Comparison of ENCODE assay signal across 23 cellular contexts in the genomic region with DNA sequence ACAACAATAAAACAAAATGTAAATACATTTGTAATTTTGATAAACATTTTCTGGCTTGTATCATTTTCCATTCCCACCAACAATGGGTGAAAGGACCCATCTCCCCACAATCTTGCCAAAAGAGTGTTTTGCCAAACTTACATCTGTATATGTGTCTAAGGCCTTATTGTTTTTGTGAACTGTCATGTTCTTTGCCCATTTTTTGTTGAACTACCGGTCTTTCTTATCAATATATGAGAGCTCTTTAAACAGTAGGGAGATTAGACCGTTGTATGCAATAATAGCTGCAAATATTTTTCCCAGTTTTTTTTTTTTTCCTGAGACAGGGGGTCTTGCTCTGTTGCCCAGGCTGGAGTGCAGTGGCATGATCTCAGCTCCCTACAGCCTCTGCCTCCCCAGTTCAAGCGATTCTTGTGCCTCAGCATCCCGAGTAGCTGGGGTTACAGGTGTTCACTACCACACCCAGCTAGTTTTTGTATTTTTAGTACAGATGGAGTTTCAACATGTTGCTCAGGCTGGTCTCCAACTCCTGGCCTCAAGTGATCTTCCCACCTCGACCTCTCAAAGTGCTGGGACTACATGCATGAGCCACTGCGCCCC. TPM values are rescaled to one million over a fixed set of nuclear protein-coding genes. Genes with fewer than 3 reads are reported as not detected.
DNase-seq lines count a peak whose midpoint lies in the region; ATAC-seq, FAIRE-seq and TF ChIP-seq lines count a peak whose summit lies in the region.
"Had no signal": no experiment of that assay in that cellular context is flagged by ENCODE, and none has a peak within 500 bp of the region (broad histone marks: within the 10 kb centered on the region; RNA-seq: fewer than 3 reads in every experiment).

No MANE protein-coding gene starts in this region.

- no peaks in the 10 kb centered on the region for H3K9me3 ChIP-seq in HEK293 (ENCODE audit: control insufficient read depth, insufficient read depth, low read depth, low read length)
- H3K9me3 ChIP-seq in K562 (replicated peaks; ENCODE audit: control insufficient read depth, insufficient read depth, low read depth, low read length): no peaks in the 10 kb centered on the region
- H3K9me3 ChIP-seq: BLaER1, Caco-2 had no signal

- POLR2A ChIA-PET in HEK293 (lab: Yijun Ruan, JAX) (no interaction called here), K562 (lab: Yijun Ruan, JAX) (interaction anchor here (0.6 to 2.7 kb wide), 5 partner anchors 67 to 452 kb away, joined by 3 to 8 read pairs (median 3); partner anchors contain the start of genes FUS and PYCARD)

- no peak overlapping the region for H3K9ac ChIP-seq in K562 (ENCODE audit: insufficient read depth in 1 of 2, low read depth in 2 of 2, low read length in 2 of 2)
- H3K9ac ChIP-seq: BLaER1, GM23248 had no signal

- no peaks in the 10 kb centered on the region for H3K79me2 ChIP-seq in K562 (ENCODE audit: control insufficient read depth, insufficient read depth, low read length)

- no peaks in the 10 kb centered on the region for H4K20me1 ChIP-seq in K562 (replicated peaks; ENCODE audit: control insufficient read depth, insufficient read depth, low read length)
- H4K20me1 ChIP-seq: BLaER1 had no signal

- no peak for TF ChIP-seq POLR2A in K562 (conservative IDR thresholded peaks at IDR 0.05)

- intact Hi-C loops in K562 (cut with micrococcal nuclease): no loop called here

- H3K4me2 ChIP-seq in K562 (ENCODE audit: insufficient read depth, low read length): no peak overlapping the region
- H3K4me2 ChIP-seq: BLaER1 had no signal

- WGBS in K562 (ENCODE audit: insufficient coverage, low coverage, missing lambda C conversion rate): 47% methylated on average over 6 of the region's 6 CpGs

- TF ChIP-seq CTCF in HEK293 (tag by site-specific recombination; IDR thresholded peaks at IDR 0.05): no peak
- TF ChIP-seq CTCF in K562 (IDR thresholded peaks at IDR 0.05 in 2 of 3, conservative IDR thresholded peaks at IDR 0.05 in 1 of 3; ENCODE audit: insufficient read depth in 2 of 3, low read depth in 1 of 3, low read length in 3 of 3): no peak

- no peak overlapping the region for H3K4me3 ChIP-seq in HEK293 (ENCODE audit: low read depth, low read length)
- no peak overlapping the region for H3K4me3 ChIP-seq in K562
- H3K4me3 ChIP-seq: BLaER1, GM12878, GM23248 had no signal

- CTCF ChIA-PET in HEK293 (lab: Yijun Ruan, JAX): interaction anchor here (0.8 to 1.0 kb wide), 2 partner anchors 30 to 39 kb away, joined by 4 to 5 read pairs; partner anchors contain the start of gene HSD3B7
- CTCF ChIA-PET in K562 (lab: Yijun Ruan, JAX; ENCODE audit: low intra/inter-chr PET ratio): no interaction called here

- BruUV-seq in K562 (replicated peaks; lab: Mats Ljungman, UMichigan): no TSS peak

- H3K36me3 ChIP-seq in HEK293 (ENCODE audit: control insufficient read depth in 2 of 2, insufficient read depth in 1 of 2, low read length in 2 of 2): no peaks in the 10 kb centered on the region
- H3K36me3 ChIP-seq in K562 (ENCODE audit: control insufficient read depth, insufficient read depth, low read length): no peaks in the 10 kb centered on the region
- H3K36me3 ChIP-seq: BLaER1 had no signal

- FAIRE-seq in K562 (lab: Jason Lieb, UNC): no peak
- FAIRE-seq: A204.1, GM12878, GM19239, H1 had no signal

- no peaks in the 10 kb centered on the region for H3K36me3 Mint-ChIP-seq in activated naive CD4-positive, alpha-beta T cell treated with anti-CD3 and anti-CD28 coated beads, Interleukin-2, amount 50 U/mL, for 24 hours
- H3K36me3 Mint-ChIP-seq in activated T-cell treated with anti-CD3 and anti-CD28 coated beads, Interleukin-2, amount 50 U/mL, for 24 hours (ENCODE audit: low read depth): no peaks in the 10 kb centered on the region
- H3K36me3 Mint-ChIP-seq: CD4-positive, CD25-positive, alpha-beta regulatory T cell; CD8-positive, alpha-beta T cell had no signal

- H3K4me3 Mint-ChIP-seq in activated naive CD4-positive, alpha-beta T cell treated with anti-CD3 and anti-CD28 coated beads, Interleukin-2, amount 50 U/mL, for 24 hours: no peak overlapping the region
- H3K4me3 Mint-ChIP-seq in activated T-cell treated with anti-CD3 and anti-CD28 coated beads, Interleukin-2, amount 50 U/mL, for 24 hours: no peak overlapping the region
- H3K4me3 Mint-ChIP-seq: B cell; CD4-positive, CD25-positive, alpha-beta regulatory T cell; CD8-positive, alpha-beta T cell had no signal

- H2AFZ ChIP-seq in K562 (ENCODE audit: low read depth, low read length): no peak overlapping the region
- H2AFZ ChIP-seq: GM23248 had no signal

- no peaks in the 10 kb centered on the region for H3K27me3 ChIP-seq in K562 (ENCODE audit: control insufficient read depth in 2 of 2, insufficient read depth in 2 of 2, low read length in 2 of 2)
- H3K27me3 ChIP-seq: BLaER1 had no signal

- ATAC-seq in K562: no peak
- ATAC-seq: CD8-positive, alpha-beta T cell; GM12878 had no signal

- peak overlapping the region; percentile 23 for H3K27ac Mint-ChIP-seq in activated naive CD4-positive, alpha-beta T cell treated with anti-CD3 and anti-CD28 coated beads, Interleukin-2, amount 50 U/mL, for 24 hours
- H3K27ac Mint-ChIP-seq in activated T-cell treated with anti-CD3 and anti-CD28 coated beads, Interleukin-2, amount 50 U/mL, for 24 hours: no peak overlapping the region
- H3K27ac Mint-ChIP-seq: B cell; CD8-positive, alpha-beta T cell had no signal

- H3K27ac ChIP-seq in HEK293 (ENCODE audit: extremely low read depth, low read depth, low read length): no peak overlapping the region
- H3K27ac ChIP-seq in K562 (ENCODE audit: extremely low read depth, low read depth, low read length): no peak overlapping the region
- H3K27ac ChIP-seq: 22Rv1, BLaER1, C4-2B, GM23248 had no signal

- TF ChIP-seq EP300 in K562 (IDR thresholded peaks at IDR 0.05; ENCODE audit: low read length): no peak

- DNase-seq in activated naive CD4-positive, alpha-beta T cell treated with Interleukin-2 at 50 U/mL for 16 hours: no peak
- no peak for DNase-seq in K562 (ENCODE audit: extremely low read depth in 1 of 4, low spot score in 3 of 4)
- no peak for DNase-seq in activated T-cell treated with anti-CD3 and anti-CD28 coated beads, Interleukin-2, amount 50 U/mL, for 24 hours
- no peak for DNase-seq in DMS114 treated with DMSO at 0.1 percent for 48 hours (lab: John Stamatoyannopoulos, UW; ENCODE audit: unreplicated experiment)
- DNase-seq: Caco-2; CD4-positive, CD25-positive, alpha-beta regulatory T cell; CD8-positive, alpha-beta T cell; DMS79; EL; GDM1; GM23248; H7; HCEC 1CT had no signal

- no peak for TF ChIP-seq RAD21 in K562 (CRISPR knock-in tag; conservative IDR thresholded peaks at IDR 0.05 in 1 of 2, IDR thresholded peaks at IDR 0.05 in 1 of 2)

- no peaks in the 10 kb centered on the region for H3K4me1 ChIP-seq in HEK293 (ENCODE audit: control insufficient read depth, insufficient read depth, low read length)
- H3K4me1 ChIP-seq in K562 (replicated peaks in 1 of 2; ENCODE audit: control insufficient read depth in 2 of 2, insufficient read depth in 2 of 2, low read length in 2 of 2): peaks cover 10 to 13% of the 10 kb centered on the region in 2 experiments; a peak in 3 of 5 replicates
- H3K4me1 ChIP-seq: Caco-2 had no signal

- in situ Hi-C loops in K562 (cut with MboI): no loop called here

- no peaks in the 10 kb centered on the region for H3K27me3 Mint-ChIP-seq in activated naive CD4-positive, alpha-beta T cell treated with anti-CD3 and anti-CD28 coated beads, Interleukin-2, amount 50 U/mL, for 24 hours
- no peaks in the 10 kb centered on the region for H3K27me3 Mint-ChIP-seq in activated T-cell treated with anti-CD3 and anti-CD28 coated beads, Interleukin-2, amount 50 U/mL, for 24 hours
- H3K27me3 Mint-ChIP-seq: B cell had no signal

- H3K9me1 ChIP-seq in K562 (ENCODE audit: control insufficient read depth, insufficient read depth, low read length): no peaks in the 10 kb centered on the region

- no peaks in the 10 kb centered on the region for H3K9me3 Mint-ChIP-seq in activated naive CD4-positive, alpha-beta T cell treated with anti-CD3 and anti-CD28 coated beads, Interleukin-2, amount 50 U/mL, for 24 hours
- no peaks in the 10 kb centered on the region for H3K9me3 Mint-ChIP-seq in activated T-cell treated with anti-CD3 and anti-CD28 coated beads, Interleukin-2, amount 50 U/mL, for 24 hours
- H3K9me3 Mint-ChIP-seq: CD4-positive, CD25-positive, alpha-beta regulatory T cell; CD8-positive, alpha-beta T cell had no signal

- no peaks in the 10 kb centered on the region for H3K4me1 Mint-ChIP-seq in activated naive CD4-positive, alpha-beta T cell treated with anti-CD3 and anti-CD28 coated beads, Interleukin-2, amount 50 U/mL, for 24 hours
- peaks cover 5% of the 10 kb centered on the region for H3K4me1 Mint-ChIP-seq in activated T-cell treated with anti-CD3 and anti-CD28 coated beads, Interleukin-2, amount 50 U/mL, for 24 hours (ENCODE audit: low read depth)
- H3K4me1 Mint-ChIP-seq: B cell; CD4-positive, CD25-positive, alpha-beta regulatory T cell had no signal

RNA-seq across cellular contexts. Expression of gene STX4, which starts 9.6 kb away (rescaled TPM):
- total RNA-seq in K562 (2011; cell fraction: chromatin; rRNA removed; ENCODE audit: low replicate concordance): 37.7 and 76.5 TPM in 2 replicates
- 42.2 and 47.4 TPM in 2 replicates for total RNA-seq in K562 (2011; cell fraction: nucleolus; rRNA removed)
- 37.8 and 42.9 TPM in 2 replicates for total RNA-seq in K562 (2011; cell fraction: nucleoplasm; rRNA removed)
- total RNA-seq in K562 (2014; rRNA removed) (20.7 and 22.5 TPM in 2 replicates), K562 (2014; rRNA removed; fragmentation: Illumina TruSeq; extraction: Trizol) (11.6 and 13.0 TPM in 2 replicates), K562 (2015; rRNA removed; fragmentation: Illumina TruSeq; extraction: Trizol) (20.3 and 21.5 TPM in 2 replicates), K562 (2021) (32.1 and 45.8 TPM in 2 replicates)
- polyA plus RNA-seq in K562 (2011; rRNA removed) (26.9 and 29.6 TPM in 2 replicates), K562 (2014; fragmentation: Illumina TruSeq; extraction: Trizol) (30.6 and 36.8 TPM in 2 replicates), K562 (2014; fragmentation: Nextera tagmentation; extraction: Ambion mirVana) (1 to 10 TPM; 3.2 to 7.4 TPM), K562 (2014; rRNA removed) (42.6 and 48.0 TPM in 2 replicates)
- 27.4 and 36.6 TPM in 2 replicates for polyA plus RNA-seq in K562 (2011; cell fraction: cytosol; rRNA removed)
- 78.8 and 87.4 TPM in 2 replicates for polyA plus RNA-seq in K562 (2011; cell fraction: nucleus; rRNA removed)
- 50.6 and 58.7 TPM in 2 replicates for polyA plus RNA-seq in K562 (2012)
- polyA minus RNA-seq in K562 (2011; rRNA and poly(A)+ RNA removed): 18.1 and 24.6 TPM in 2 replicates
- 15.8 and 19.9 TPM in 2 replicates for polyA minus RNA-seq in K562 (2011; cell fraction: cytosol; rRNA and poly(A)+ RNA removed)
- polyA minus RNA-seq in K562 (2011; cell fraction: nucleus; rRNA and poly(A)+ RNA removed): 11.7 and 19.1 TPM in 2 replicates

RNA-seq across cellular contexts. Expression of gene STX1B, which starts 13.3 kb away (rescaled TPM):
- 15.5 and 33.2 TPM in 2 replicates for total RNA-seq in K562 (2011; cell fraction: chromatin; rRNA removed; ENCODE audit: low replicate concordance)
- 14.7 and 18.7 TPM in 2 replicates for total RNA-seq in K562 (2011; cell fraction: nucleolus; rRNA removed)
- total RNA-seq in K562 (2011; cell fraction: nucleoplasm; rRNA removed): 20.5 and 24.8 TPM in 2 replicates
- total RNA-seq in K562 (2014; rRNA removed) (0.78 and 0.86 TPM in 2 replicates), K562 (2014; rRNA removed; fragmentation: Illumina TruSeq; extraction: Trizol) (0.73 and 0.80 TPM in 2 replicates), K562 (2015; rRNA removed; fragmentation: Illumina TruSeq; extraction: Trizol) (0.79 and 1.1 TPM in 2 replicates), K562 (2021) (1.5 and 2.5 TPM in 2 replicates)
- polyA plus RNA-seq in K562 (2011; rRNA removed) (1.2 and 3.0 TPM in 2 replicates), K562 (2014; fragmentation: Illumina TruSeq; extraction: Trizol) (0.80 and 1.6 TPM in 2 replicates), K562 (2014; fragmentation: Nextera tagmentation; extraction: Ambion mirVana) (under 1 TPM; 0.07 to 0.08 TPM), K562 (2014; rRNA removed) (1.2 and 2.1 TPM in 2 replicates)
- polyA plus RNA-seq in K562 (2011; cell fraction: cytosol; rRNA removed): 1.3 and 2.3 TPM in 2 replicates
- polyA plus RNA-seq in K562 (2011; cell fraction: nucleus; rRNA removed): 13.0 and 14.6 TPM in 2 replicates
- polyA plus RNA-seq in K562 (2012): 1.4 and 2.7 TPM in 2 replicates
- polyA minus RNA-seq in K562 (2011; rRNA and poly(A)+ RNA removed): 3.0 and 6.1 TPM in 2 replicates
- polyA minus RNA-seq in K562 (2011; cell fraction: cytosol; rRNA and poly(A)+ RNA removed): 2.7 and 3.6 TPM in 2 replicates
- polyA minus RNA-seq in K562 (2011; cell fraction: nucleus; rRNA and poly(A)+ RNA removed): 5.5 and 8.1 TPM in 2 replicates
- polyA plus RNA-seq: CD4-positive, CD25-positive, alpha-beta regulatory T cell had no signal

RNA-seq across cellular contexts. Expression of gene HSD3B7, which starts 38.7 kb away (rescaled TPM):
- total RNA-seq in K562 (2011; cell fraction: chromatin; rRNA removed; ENCODE audit: low replicate concordance): 10.2 and 37.3 TPM in 2 replicates
- 37.7 and 50.4 TPM in 2 replicates for total RNA-seq in K562 (2011; cell fraction: nucleolus; rRNA removed)
- 23.5 and 27.4 TPM in 2 replicates for total RNA-seq in K562 (2011; cell fraction: nucleoplasm; rRNA removed)
- total RNA-seq in K562 (2014; rRNA removed) (49.1 and 61.1 TPM in 2 replicates), K562 (2014; rRNA removed; fragmentation: Illumina TruSeq; extraction: Trizol) (7.6 and 10.0 TPM in 2 replicates), K562 (2015; rRNA removed; fragmentation: Illumina TruSeq; extraction: Trizol) (23.6 and 24.1 TPM in 2 replicates), K562 (2021) (43.5 and 51.9 TPM in 2 replicates)
- polyA plus RNA-seq in K562 (2011; rRNA removed) (10.7 and 24.4 TPM in 2 replicates), K562 (2014; fragmentation: Illumina TruSeq; extraction: Trizol) (23.0 and 30.5 TPM in 2 replicates), K562 (2014; fragmentation: Nextera tagmentation; extraction: Ambion mirVana) (1 to 10 TPM; 5.4 to 6.7 TPM), K562 (2014; rRNA removed) (39.3 and 43.9 TPM in 2 replicates)
- 30.3 and 36.8 TPM in 2 replicates for polyA plus RNA-seq in K562 (2011; cell fraction: cytosol; rRNA removed)
- polyA plus RNA-seq in K562 (2011; cell fraction: nucleus; rRNA removed): 40.7 and 47.2 TPM in 2 replicates
- polyA plus RNA-seq in K562 (2012): 27.3 and 32.5 TPM in 2 replicates
- 4.3 and 5.1 TPM in 2 replicates for polyA minus RNA-seq in K562 (2011; rRNA and poly(A)+ RNA removed)
- polyA minus RNA-seq in K562 (2011; cell fraction: cytosol; rRNA and poly(A)+ RNA removed): 8.5 and 17.7 TPM in 2 replicates
- polyA minus RNA-seq in K562 (2011; cell fraction: nucleus; rRNA and poly(A)+ RNA removed): 3.9 and 6.8 TPM in 2 replicates
- total RNA-seq: CD4-positive, CD25-positive, alpha-beta regulatory T cell had no signal

RNA-seq across cellular contexts. Expression of gene ZNF668, which starts 50.3 kb away (rescaled TPM):
- total RNA-seq in K562 (2011; cell fraction: chromatin; rRNA removed; ENCODE audit: low replicate concordance): 5.0 and 15.9 TPM in 2 replicates
- 15.7 and 17.7 TPM in 2 replicates for total RNA-seq in K562 (2011; cell fraction: nucleolus; rRNA removed)
- total RNA-seq in K562 (2011; cell fraction: nucleoplasm; rRNA removed): 7.7 and 10.0 TPM in 2 replicates
- total RNA-seq in K562 (2014; rRNA removed): 8.1 and 11.4 TPM in 2 replicates
- total RNA-seq in K562 (2014; rRNA removed; fragmentation: Illumina TruSeq; extraction: Trizol): 0.83 and 1.6 TPM in 2 replicates
- total RNA-seq in K562 (2015; rRNA removed; fragmentation: Illumina TruSeq; extraction: Trizol): 4.4 and 5.2 TPM in 2 replicates
- total RNA-seq in K562 (2021): 13.5 and 15.3 TPM in 2 replicates
- 3.0 and 4.7 TPM in 2 replicates for polyA plus RNA-seq in K562 (2011; rRNA removed)
- polyA plus RNA-seq in K562 (2011; cell fraction: cytosol; rRNA removed): 5.7 and 17.3 TPM in 2 replicates
- 5.7 and 10.3 TPM in 2 replicates for polyA plus RNA-seq in K562 (2011; cell fraction: nucleus; rRNA removed)
- 6.9 and 8.6 TPM in 2 replicates for polyA plus RNA-seq in K562 (2012)
- 3.1 and 3.3 TPM in 2 replicates for polyA plus RNA-seq in K562 (2014; fragmentation: Illumina TruSeq; extraction: Trizol)
- under 1 TPM in 1 of 2 experiments, not detected in 1; 0.04 TPM for polyA plus RNA-seq in K562 (2014; fragmentation: Nextera tagmentation; extraction: Ambion mirVana)
- polyA plus RNA-seq in K562 (2014; rRNA removed): 7.9 and 10.1 TPM in 2 replicates
- 2.5 and 3.0 TPM in 2 replicates for polyA minus RNA-seq in K562 (2011; rRNA and poly(A)+ RNA removed)
- polyA minus RNA-seq in K562 (2011; cell fraction: cytosol; rRNA and poly(A)+ RNA removed): 6.7 and 10.6 TPM in 2 replicates
- polyA minus RNA-seq in K562 (2011; cell fraction: nucleus; rRNA and poly(A)+ RNA removed): 4.4 and 4.7 TPM in 2 replicates

RNA-seq across cellular contexts. Expression of gene ZNF646, which starts 50.5 kb away (rescaled TPM):
- total RNA-seq in K562 (2011; cell fraction: chromatin; rRNA removed; ENCODE audit: low replicate concordance): 12.6 and 34.4 TPM in 2 replicates
- total RNA-seq in K562 (2011; cell fraction: nucleolus; rRNA removed): 23.8 and 35.7 TPM in 2 replicates
- total RNA-seq in K562 (2011; cell fraction: nucleoplasm; rRNA removed): 21.6 and 22.9 TPM in 2 replicates
- total RNA-seq in K562 (2014; rRNA removed) (17.3 and 20.7 TPM in 2 replicates), K562 (2014; rRNA removed; fragmentation: Illumina TruSeq; extraction: Trizol) (3.8 and 4.3 TPM in 2 replicates), K562 (2015; rRNA removed; fragmentation: Illumina TruSeq; extraction: Trizol) (10.6 and 10.7 TPM in 2 replicates), K562 (2021) (16.1 and 20.6 TPM in 2 replicates)
- polyA plus RNA-seq in K562 (2011; rRNA removed) (3.4 and 4.8 TPM in 2 replicates), K562 (2014; fragmentation: Illumina TruSeq; extraction: Trizol) (8.0 and 11.1 TPM in 2 replicates), K562 (2014; fragmentation: Nextera tagmentation; extraction: Ambion mirVana) (under 1 TPM; 0.08 to 0.10 TPM), K562 (2014; rRNA removed) (9.9 and 10.4 TPM in 2 replicates)
- polyA plus RNA-seq in K562 (2011; cell fraction: cytosol; rRNA removed): 4.3 and 7.8 TPM in 2 replicates
- 11.0 and 21.5 TPM in 2 replicates for polyA plus RNA-seq in K562 (2011; cell fraction: nucleus; rRNA removed)
- 8.4 and 10.0 TPM in 2 replicates for polyA plus RNA-seq in K562 (2012)
- polyA minus RNA-seq in K562 (2011; rRNA and poly(A)+ RNA removed): 5.2 and 7.5 TPM in 2 replicates
- polyA minus RNA-seq in K562 (2011; cell fraction: cytosol; rRNA and poly(A)+ RNA removed): 8.0 and 10.5 TPM in 2 replicates
- 24.8 and 25.0 TPM in 2 replicates for polyA minus RNA-seq in K562 (2011; cell fraction: nucleus; rRNA and poly(A)+ RNA removed)
